10 cellular contexts compared by ENCODE assay signal in the genomic region with DNA sequence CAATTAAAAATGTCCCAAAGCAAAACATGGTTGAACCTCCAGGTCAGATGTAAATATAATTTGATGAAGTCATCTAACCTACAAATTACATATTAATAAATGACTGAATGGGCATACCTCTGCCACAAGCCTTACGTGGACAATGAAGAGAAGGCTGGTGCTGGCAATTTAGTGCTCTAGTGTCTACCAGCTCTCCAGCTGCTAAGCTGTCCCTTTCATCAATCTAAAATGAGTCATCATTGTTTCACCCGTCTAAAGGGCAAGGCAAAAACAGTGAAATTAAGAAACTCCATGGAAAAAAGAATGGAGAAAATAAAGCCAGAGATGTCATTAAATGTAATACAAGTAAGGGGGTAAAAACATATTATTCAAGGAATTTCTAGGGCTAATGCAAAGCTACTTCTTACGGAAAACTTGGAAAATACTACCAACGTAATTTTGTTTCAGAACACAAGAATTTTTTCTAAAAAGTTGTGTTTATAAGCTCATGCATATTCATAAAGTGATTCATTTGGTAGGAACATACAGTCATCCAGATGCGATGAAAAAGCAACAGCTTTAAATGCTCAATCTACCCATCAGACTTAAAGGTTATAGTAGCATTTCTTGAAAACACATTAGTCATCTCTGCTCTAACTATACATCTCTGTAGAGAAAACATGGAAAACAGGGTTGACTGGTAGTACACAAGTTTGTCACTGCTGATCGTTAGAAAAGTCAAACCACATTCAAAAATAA.
DNase-seq lines count a peak whose midpoint lies in the region; ATAC-seq, FAIRE-seq and TF ChIP-seq lines count a peak whose summit lies in the region.
"Had no signal": no experiment of that assay in that cellular context is flagged by ENCODE, and none has a peak within 500 bp of the region (broad histone marks: within the 10 kb centered on the region; RNA-seq: fewer than 3 reads in every experiment).

No MANE protein-coding gene starts in this region.

- peaks cover 17% of the 10 kb centered on the region for H3K4me1 ChIP-seq in ACC112 (ENCODE audit: control insufficient read depth, insufficient read depth, low read length, unreplicated experiment)
- H3K4me1 ChIP-seq in HCT116 (ENCODE audit: control insufficient read depth in 1 of 2, insufficient read depth in 2 of 2, low read length in 2 of 2) = peaks cover 22 to 29% of the 10 kb centered on the region in 2 experiments
- H3K4me1 ChIP-seq in keratinocyte (ENCODE audit: control insufficient read depth, extremely low read depth, insufficient read depth, low read length) = peaks cover 20% of the 10 kb centered on the region
- peaks cover 5 to 13% of the 10 kb centered on the region in 2 donors for H3K4me1 ChIP-seq in gastrocnemius medialis
- peaks cover 39% of the 10 kb centered on the region for H3K4me1 ChIP-seq in left ventricle myocardium inferior

- RAD21 ChIA-PET in HCT116 (lab: Charles Lee; ENCODE audit: low non-redundant PET in 1 of 2, low total read pairs in 2 of 2, uncharacterized antibody in 2 of 2, unreplicated experiment in 2 of 2) = no interaction called here

- ATAC-seq in HCT116 (peak; percentile 81), GM18867 (IDR thresholded peaks at IDR 0.05; ENCODE audit: unreplicated experiment) (no peak), gastrocnemius medialis (no peak)
- ATAC-seq in activated T-helper 17 cell treated with anti-CD3 and anti-CD28 coated beads, Interleukin-2, amount 50 U/mL, for 72 hours (replicated peaks) = peak; percentile 82

- H3K27ac Mint-ChIP-seq in activated T-helper 17 cell treated with anti-CD3 and anti-CD28 coated beads, Interleukin-2, amount 50 U/mL, for 72 hours = peak overlapping the region; percentile 96

- H3K9me3 ChIP-seq in HCT116 (ENCODE audit: control insufficient read depth in 1 of 2, insufficient read depth in 1 of 2, low read depth in 1 of 2, low read length in 2 of 2) (no peaks in the 10 kb centered on the region), keratinocyte (ENCODE audit: control insufficient read depth, low read depth, low read length) (no peaks in the 10 kb centered on the region), gastrocnemius medialis (no peaks in the 10 kb centered on the region), left ventricle myocardium inferior (replicated peaks) (no peaks in the 10 kb centered on the region)

- no peaks in the 10 kb centered on the region for H3K9me2 ChIP-seq in HCT116 (ENCODE audit: insufficient read depth)

- H2AFZ ChIP-seq in ACC112 (ENCODE audit: low read length, unreplicated experiment) (no peak overlapping the region), HCT116 (ENCODE audit: low read depth, low read length, poor library complexity, severe bottlenecking) (no peak overlapping the region), keratinocyte (ENCODE audit: control insufficient read depth, low read length) (no peak overlapping the region)

- no TSS peak for BruUV-seq in HCT116 (replicated peaks; lab: Mats Ljungman, UMichigan)

- dilution Hi-C loops in keratinocyte (cut with MboI; ENCODE audit: extremely low pct_ligation_motif_present, low sequenced_read_pairs) = no loop called here

- H3K27me3 Mint-ChIP-seq in activated T-helper 17 cell treated with anti-CD3 and anti-CD28 coated beads, Interleukin-2, amount 50 U/mL, for 72 hours = no peaks in the 10 kb centered on the region

- no peak for TF ChIP-seq CTCF in HCT116 (IDR thresholded peaks at IDR 0.05 in 2 of 3, conservative IDR thresholded peaks at IDR 0.05 in 1 of 3; ENCODE audit: borderline replicate concordance in 1 of 3, insufficient read depth in 1 of 3, low read depth in 2 of 3, low read length in 2 of 3)
- no peak for TF ChIP-seq CTCF in keratinocyte (optimal IDR thresholded peaks at IDR 0.05 in 1 of 3, IDR thresholded peaks at IDR 0.05 in 1 of 3, conservative IDR thresholded peaks at IDR 0.05 in 1 of 3; ENCODE audit: extremely low read depth in 1 of 3, insufficient read depth in 2 of 3, low read length in 3 of 3)
- no peak for TF ChIP-seq CTCF in gastrocnemius medialis (IDR thresholded peaks at IDR 0.05 in 4 of 5, conservative IDR thresholded peaks at IDR 0.05 in 1 of 5)
- no peak for TF ChIP-seq CTCF in left ventricle myocardium inferior (IDR thresholded peaks at IDR 0.05; ENCODE audit: borderline replicate concordance)

- POLR2A ChIA-PET in HCT116 (lab: Charles Lee) = no interaction called here

- peak; percentile 73 for FAIRE-seq in keratinocyte (lab: Jason Lieb, UNC)

- TF ChIP-seq POLR2A in HCT116 (IDR thresholded peaks at IDR 0.05; ENCODE audit: borderline replicate concordance, extremely low read depth, insufficient read depth, insufficient read length) = no peak
- no peak for TF ChIP-seq POLR2A in gastrocnemius medialis (IDR thresholded peaks at IDR 0.05)

- no peaks in the 10 kb centered on the region for H3K27me3 ChIP-seq in ACC112 (ENCODE audit: insufficient read depth, low read length)
- H3K27me3 ChIP-seq in HCT116 (ENCODE audit: insufficient read depth, low read length) = no peaks in the 10 kb centered on the region
- H3K27me3 ChIP-seq in keratinocyte (ENCODE audit: control insufficient read depth, extremely low read depth, insufficient read depth, low read length) = no peaks in the 10 kb centered on the region
- H3K27me3 ChIP-seq in gastrocnemius medialis = no peaks in the 10 kb centered on the region
- no peaks in the 10 kb centered on the region for H3K27me3 ChIP-seq in left ventricle myocardium inferior (ENCODE audit: low read depth)

- H3K36me3 Mint-ChIP-seq in activated T-helper 17 cell treated with anti-CD3 and anti-CD28 coated beads, Interleukin-2, amount 50 U/mL, for 72 hours (ENCODE audit: low read depth) = peaks cover 10% of the 10 kb centered on the region

- intact Hi-C loops in HCT116 (cut with micrococcal nuclease) = no loop called here
- intact Hi-C loops in gastrocnemius medialis (cut with DNase I; ENCODE audit: low total_unique reads) = no loop called here
- intact Hi-C loops in left ventricle myocardium inferior (cut with micrococcal nuclease) = no loop called here

- peaks cover 2% of the 10 kb centered on the region for H3K9me1 ChIP-seq in keratinocyte (ENCODE audit: control insufficient read depth, extremely low read depth, insufficient read depth, low read length)

- DNase-seq in HCT116 (ENCODE audit: low read depth, low spot score) = peak; percentile 19
- peak; percentile 54 for DNase-seq in keratinocyte (ENCODE audit: low read depth, low spot score)
- DNase-seq in gastrocnemius medialis = no peak
- DNase-seq in left ventricle myocardium inferior = no peak
- DNase-seq in stimulated activated CD4-positive, alpha-beta T cell treated with anti-CD3 and anti-CD28 coated beads, Interleukin-2, amount 100 ng/mL, for 48 hours = no peak
- DNase-seq: glutamatergic neuron, NCI-H748 treated with DMSO at 0.1 percent for 48 hours had no signal

- H3K9ac ChIP-seq in HCT116 (ENCODE audit: low read length) (no peak overlapping the region), keratinocyte (ENCODE audit: control insufficient read depth, extremely low read depth, insufficient read depth, low read length) (no peak overlapping the region)

- TF ChIP-seq RAD21 in HCT116 (IDR thresholded peaks at IDR 0.05; ENCODE audit: low read depth) = no peak

- CTCF ChIA-PET in HCT116 (lab: Charles Lee) = no interaction called here

- peaks cover 42% of the 10 kb centered on the region for H3K4me1 Mint-ChIP-seq in activated T-helper 17 cell treated with anti-CD3 and anti-CD28 coated beads, Interleukin-2, amount 50 U/mL, for 72 hours

- H3K9me3 Mint-ChIP-seq in activated T-helper 17 cell treated with anti-CD3 and anti-CD28 coated beads, Interleukin-2, amount 50 U/mL, for 72 hours = no peaks in the 10 kb centered on the region

- no peaks in the 10 kb centered on the region for H3K36me3 ChIP-seq in ACC112 (ENCODE audit: insufficient read depth, low read length)
- no peaks in the 10 kb centered on the region for H3K36me3 ChIP-seq in HCT116 (ENCODE audit: control insufficient read depth in 1 of 2, insufficient read depth in 2 of 2, low read length in 2 of 2)
- H3K36me3 ChIP-seq in keratinocyte (ENCODE audit: control insufficient read depth in 2 of 2, extremely low read depth in 1 of 2, insufficient read depth in 2 of 2, low read length in 2 of 2) = no peaks in the 10 kb centered on the region
- no peaks in the 10 kb centered on the region for H3K36me3 ChIP-seq in gastrocnemius medialis
- no peaks in the 10 kb centered on the region for H3K36me3 ChIP-seq in left ventricle myocardium inferior

- H3K4me3 ChIP-seq in ACC112 (ENCODE audit: low read depth, low read length) (peak overlapping the region; percentile 41), HCT116 (replicated peaks in 1 of 2; ENCODE audit: low read depth in 1 of 2, low read length in 2 of 2) (no peak overlapping the region), keratinocyte (ENCODE audit: control insufficient read depth in 2 of 3, extremely low read depth in 1 of 3, insufficient read depth in 2 of 3, low read depth in 1 of 3, low read length in 3 of 3) (no peak overlapping the region), gastrocnemius medialis (no peak overlapping the region), left ventricle myocardium inferior (no peak overlapping the region)

- H3K27ac ChIP-seq in ACC112 (ENCODE audit: low read depth, low read length) = peak overlapping the region; percentile 80
- H3K27ac ChIP-seq in HCT116 (ENCODE audit: low read depth, low read length) = no peak overlapping the region
- peak overlapping the region; percentile 50 for H3K27ac ChIP-seq in keratinocyte (ENCODE audit: control insufficient read depth, insufficient read depth, low read length)
- no peak overlapping the region for H3K27ac ChIP-seq in gastrocnemius medialis
- no peak overlapping the region for H3K27ac ChIP-seq in left ventricle myocardium inferior (replicated peaks)

- H3K4me3 Mint-ChIP-seq in activated T-helper 17 cell treated with anti-CD3 and anti-CD28 coated beads, Interleukin-2, amount 50 U/mL, for 72 hours = peak overlapping the region; percentile 65

- peaks cover 27% of the 10 kb centered on the region for H3K79me2 ChIP-seq in ACC112 (ENCODE audit: control insufficient read depth, insufficient read depth, low read length, unreplicated experiment)
- peaks cover 37% of the 10 kb centered on the region for H3K79me2 ChIP-seq in HCT116 (ENCODE audit: insufficient read depth, low read length)
- H3K79me2 ChIP-seq in keratinocyte (ENCODE audit: control insufficient read depth, insufficient read depth, low read length) = peaks cover 56% of the 10 kb centered on the region

- H4K20me1 ChIP-seq in HCT116 (ENCODE audit: insufficient read depth) (peaks cover 13% of the 10 kb centered on the region; the same call in 1 of the 2 replicates), keratinocyte (ENCODE audit: control insufficient read depth, extremely low read depth, insufficient read depth, low read length) (peaks cover 3% of the 10 kb centered on the region)

- H3K4me2 ChIP-seq in HCT116 (ENCODE audit: low read length) (peak overlapping the region; percentile 47), keratinocyte (ENCODE audit: control insufficient read depth, extremely low read depth, insufficient read depth, low read depth, low read length) (peak overlapping the region; percentile 23)

- in situ Hi-C loops in gastrocnemius medialis (cut with MboI; ENCODE audit: low sequenced_read_pairs in 4 of 4) = no loop called here

TF ChIP-seq in HCT116, 20 proteins besides CTCF, POLR2A, EP300 and RAD21 (continues in another document):
- TF ChIP-seq JUND (IDR thresholded peaks at IDR 0.05) = peak; percentile 69; the same call in 1 of the 2 replicates
- 0 out of 2 replicates have a peak, but pooled peaks have one; percentile 11 for TF ChIP-seq SRF (IDR thresholded peaks at IDR 0.05; ENCODE audit: low read depth)
- TF ChIP-seq ZFX (IDR thresholded peaks at IDR 0.05) = no peak

Comparison
In these comparisons a context has a peak if more than half of its experiments do, and no peak if none do; other contexts are left out.
1. H3K27ac ChIP-seq: peak in ACC112 (single experiment) and keratinocyte (single experiment); none in HCT116 (single experiment), gastrocnemius medialis (0 of 4) and left ventricle myocardium inferior (single experiment).
2. ATAC-seq: peak in HCT116 (single experiment) and activated T-helper 17 cell treated with anti-CD3 and anti-CD28 coated beads, Interleukin-2, amount 50 U/mL, for 72 hours (single experiment); none in GM18867 (single experiment) and gastrocnemius medialis (0 of 2).
3. DNase-seq: peak in HCT116 (single experiment) and keratinocyte (single experiment); none in gastrocnemius medialis (0 of 2), left ventricle myocardium inferior (single experiment) and stimulated activated CD4-positive, alpha-beta T cell treated with anti-CD3 and anti-CD28 coated beads, Interleukin-2, amount 100 ng/mL, for 48 hours (0 of 2).